In the genomic region with DNA sequence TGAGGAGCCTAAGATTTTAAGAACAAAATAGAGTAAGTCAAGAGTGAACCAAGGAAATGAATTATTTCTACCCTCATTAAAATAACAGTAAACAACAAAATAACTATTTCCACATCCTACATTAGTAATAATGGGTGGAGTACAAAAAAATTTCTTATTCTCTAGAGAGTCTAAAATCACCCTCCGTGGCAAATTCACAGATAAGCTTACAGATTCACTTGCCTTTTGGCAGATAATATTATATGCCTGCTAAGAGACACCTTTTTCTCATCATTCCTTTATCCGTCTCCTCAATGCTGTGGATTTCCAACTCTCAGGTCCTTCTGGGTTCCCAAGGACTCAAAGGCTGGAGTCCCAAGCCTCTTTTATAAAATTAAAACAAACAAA, we compare ENCODE assay signal across 24 cellular contexts. TPM values are rescaled to one million over a fixed set of nuclear protein-coding genes. Genes with fewer than 3 reads are reported as not detected.
DNase-seq lines count a peak whose midpoint lies in the region; ATAC-seq and TF ChIP-seq lines count a peak whose summit lies in the region.
"Had no signal": no experiment of that assay in that cellular context is flagged by ENCODE, and none has a peak within 500 bp of the region (broad histone marks: within the 10 kb centered on the region; RNA-seq: fewer than 3 reads in every experiment).

No MANE protein-coding gene starts in this region.

- H3K4me2 ChIP-seq in SU-DHL-6 (ENCODE audit: low read depth, low read length, poor library complexity, severe bottlenecking) = peak overlapping the region; percentile 81

- H3K9me3 Mint-ChIP-seq in stimulated activated naive CD8-positive, alpha-beta T cell treated with anti-CD3 and anti-CD28 coated beads, Interleukin-15, Interleukin-2, amounts not matched to agents 100 ng/mL and 50 ng/mL, for 24 hours = no peaks in the 10 kb centered on the region
- peaks cover 0 to 1% (median 0%) of the 10 kb centered on the region in 11 donors for H3K9me3 Mint-ChIP-seq in naive thymus-derived CD4-positive, alpha-beta T cell
- H3K9me3 Mint-ChIP-seq: activated naive CD4-positive, alpha-beta T cell treated with anti-CD3 and anti-CD28 coated beads, Interleukin-2, amount 50 U/mL, for 72 hours; effector memory CD8-positive, alpha-beta T cell had no signal

- peak overlapping the region; percentile 11 for H3K27ac Mint-ChIP-seq in stimulated activated naive CD8-positive, alpha-beta T cell treated with anti-CD3 and anti-CD28 coated beads, Interleukin-15, Interleukin-2, amounts not matched to agents 100 ng/mL and 50 ng/mL, for 24 hours
- H3K27ac Mint-ChIP-seq in naive thymus-derived CD4-positive, alpha-beta T cell = peak overlapping the region in 5 of 9 donors; percentile 23 to 100 (median 79)

- no peaks in the 10 kb centered on the region for H3K27me3 ChIP-seq in SU-DHL-6 (ENCODE audit: low read length)
- H3K27me3 ChIP-seq in naive thymus-derived CD4-positive, alpha-beta T cell (ENCODE audit: control insufficient read depth in 2 of 2, insufficient read depth in 2 of 2, low read length in 2 of 2) = no peaks in the 10 kb centered on the region
- H3K27me3 ChIP-seq: stomach, transverse colon had no signal

- H3K4me3 ChIP-seq in SU-DHL-6 (ENCODE audit: insufficient read depth, low read length, poor library complexity, severe bottlenecking) = no peak overlapping the region
- no peak overlapping the region for H3K4me3 ChIP-seq in naive thymus-derived CD4-positive, alpha-beta T cell (ENCODE audit: low read length)
- H3K4me3 ChIP-seq: lung, transverse colon had no signal

- CTCF ChIA-PET in naive thymus-derived CD4-positive, alpha-beta T cell (lab: Charles Lee) = interaction anchor here (0.6 to 1.3 kb wide), 3 partner anchors 9 to 836 kb away, joined by 3 to 7 read pairs (median 3); no protein-coding TSS in a partner anchor

- ATAC-seq in stimulated activated naive CD8-positive, alpha-beta T cell treated with anti-CD3 and anti-CD28 coated beads, Interleukin-15, Interleukin-2, amounts not matched to agents 100 U/mL and 50 U/mL, for 24 hours = no peak
- ATAC-seq in naive thymus-derived CD4-positive, alpha-beta T cell = no peak
- no peak for ATAC-seq in HG03139 (IDR thresholded peaks at IDR 0.05; ENCODE audit: unreplicated experiment)
- ATAC-seq in HG02623 (IDR thresholded peaks at IDR 0.05; ENCODE audit: unreplicated experiment) = no peak
- ATAC-seq: activated naive CD4-positive, alpha-beta T cell treated with anti-CD3 and anti-CD28 coated beads, Interleukin-2, amount 50 U/mL, for 72 hours; effector memory CD8-positive, alpha-beta T cell; Right ventricle myocardium inferior; sciatic nerve; WTC11 had no signal

- no peaks in the 10 kb centered on the region for H3K9me2 ChIP-seq in SU-DHL-6 (replicated peaks; ENCODE audit: insufficient read depth, low read length)

- peaks cover 15% of the 10 kb centered on the region for H3K36me3 Mint-ChIP-seq in stimulated activated naive CD8-positive, alpha-beta T cell treated with anti-CD3 and anti-CD28 coated beads, Interleukin-15, Interleukin-2, amounts not matched to agents 100 ng/mL and 50 ng/mL, for 24 hours (ENCODE audit: low read depth)
- peaks cover 0 to 28% (median 6%) of the 10 kb centered on the region in 5 donors for H3K36me3 Mint-ChIP-seq in naive thymus-derived CD4-positive, alpha-beta T cell

- H3K36me3 ChIP-seq in SU-DHL-6 (ENCODE audit: low read length) = peaks cover 1% of the 10 kb centered on the region; the same call in 1 of the 2 replicates
- peaks cover 0 to 7% (median under 1%) of the 10 kb centered on the region in 3 experiments for H3K36me3 ChIP-seq in naive thymus-derived CD4-positive, alpha-beta T cell (ENCODE audit: control insufficient read depth in 2 of 3, insufficient read depth in 3 of 3, low read length in 3 of 3)
- H3K36me3 ChIP-seq: transverse colon had no signal

- peak overlapping the region; percentile 32 for H3K4me3 Mint-ChIP-seq in stimulated activated naive CD8-positive, alpha-beta T cell treated with anti-CD3 and anti-CD28 coated beads, Interleukin-15, Interleukin-2, amounts not matched to agents 100 ng/mL and 50 ng/mL, for 24 hours
- peak overlapping the region in 3 of 10 donors; percentile 86 to 90 (median 88) for H3K4me3 Mint-ChIP-seq in naive thymus-derived CD4-positive, alpha-beta T cell

- H3F3A ChIP-seq in SU-DHL-6 (ENCODE audit: insufficient read depth) = peaks cover 10% of the 10 kb centered on the region

- intact Hi-C loops in naive thymus-derived CD4-positive, alpha-beta T cell (cut with micrococcal nuclease) = loop anchor here (5.0 to 10.0 kb wide), 3 partner anchors 606 to 1644 kb away; a partner anchor contains a TSS

- DNase-seq in stimulated activated naive CD8-positive, alpha-beta T cell treated with anti-CD3 and anti-CD28 coated beads, Interleukin-15, Interleukin-2, amounts not matched to agents 100 U/mL and 50 U/mL, for 24 hours = no peak
- DNase-seq in naive thymus-derived CD4-positive, alpha-beta T cell = no peak
- no peak for DNase-seq in iPS-NIHi7 (ENCODE audit: extremely low spot score)
- no peak for DNase-seq in NCI-H526 treated with DMSO at 0.1 percent for 48 hours (lab: John Stamatoyannopoulos, UW)
- DNase-seq: activated CD4-positive, alpha-beta T cell treated with anti-CD3 and anti-CD28 coated beads, Interleukin-2, amount 50 U/mL, for 4 hours; cortex of kidney; effector memory CD8-positive, alpha-beta T cell; head of caudate nucleus; KG1; MV-4-11; NCI-H146; stomach; T-helper 9 cell; transverse colon had no signal

- H3K27me3 Mint-ChIP-seq in stimulated activated naive CD8-positive, alpha-beta T cell treated with anti-CD3 and anti-CD28 coated beads, Interleukin-15, Interleukin-2, amounts not matched to agents 100 ng/mL and 50 ng/mL, for 24 hours = no peaks in the 10 kb centered on the region
- no peaks in the 10 kb centered on the region for H3K27me3 Mint-ChIP-seq in naive thymus-derived CD4-positive, alpha-beta T cell
- H3K27me3 Mint-ChIP-seq: effector memory CD8-positive, alpha-beta T cell; progenitor cell of endocrine pancreas had no signal

- peak overlapping the region; percentile 25; the same call in 1 of the 2 replicates for H3K27ac ChIP-seq in SU-DHL-6 (ENCODE audit: low read depth, low read length)
- H3K27ac ChIP-seq in naive thymus-derived CD4-positive, alpha-beta T cell (ENCODE audit: low read depth, low read length) = no peak overlapping the region
- H3K27ac ChIP-seq: transverse colon had no signal

- H3K9ac ChIP-seq in SU-DHL-6 (ENCODE audit: low read length) = no peak overlapping the region; the same call in 1 of the 2 replicates

- H3K9me3 ChIP-seq in SU-DHL-6 (ENCODE audit: insufficient read depth, low read length) = no peaks in the 10 kb centered on the region
- H3K9me3 ChIP-seq in naive thymus-derived CD4-positive, alpha-beta T cell (ENCODE audit: control insufficient read depth in 2 of 3, low read length in 3 of 3) = no peaks in the 10 kb centered on the region
- H3K9me3 ChIP-seq: stomach, transverse colon had no signal

- H3K4me1 Mint-ChIP-seq in stimulated activated naive CD8-positive, alpha-beta T cell treated with anti-CD3 and anti-CD28 coated beads, Interleukin-15, Interleukin-2, amounts not matched to agents 100 ng/mL and 50 ng/mL, for 24 hours (ENCODE audit: low read depth) = peaks cover 73% of the 10 kb centered on the region
- H3K4me1 Mint-ChIP-seq in naive thymus-derived CD4-positive, alpha-beta T cell = peaks cover 40 to 73% (median 71%) of the 10 kb centered on the region in 7 donors

- TF ChIP-seq CTCF in SU-DHL-6 (IDR thresholded peaks at IDR 0.05; ENCODE audit: insufficient read depth, low read length, poor library complexity, severe bottlenecking) = no peak

- peaks cover 34 to 42% of the 10 kb centered on the region in 2 donors for H3K4me1 ChIP-seq in naive thymus-derived CD4-positive, alpha-beta T cell (ENCODE audit: control insufficient read depth in 2 of 2, insufficient read depth in 2 of 2, low read length in 2 of 2)

- H3K79me2 ChIP-seq in SU-DHL-6 (ENCODE audit: insufficient read depth, low read length) = peaks cover 42% of the 10 kb centered on the region

- peaks cover 6% of the 10 kb centered on the region; the same call in 1 of the 2 replicates for H4K20me1 ChIP-seq in SU-DHL-6 (ENCODE audit: low read depth, low read length)

- H2AFZ ChIP-seq in SU-DHL-6 (ENCODE audit: low read depth, low read length, severe bottlenecking) = no peak overlapping the region

- POLR2A ChIA-PET in naive thymus-derived CD4-positive, alpha-beta T cell (lab: Charles Lee) = interaction anchor here (0.9 to 1.3 kb wide), 3 partner anchors 12 to 98 kb away, joined by 3 to 6 read pairs (median 5); no protein-coding TSS in a partner anchor

RNA-seq across cellular contexts. Expression of a gene that starts 2.2 kb away (rescaled TPM):
- total RNA-seq in naive thymus-derived CD4-positive, alpha-beta T cell = 100 to 1,000 TPM in 4 of 5 experiments, 10 to 100 TPM in 1; 46.0 to 156 (median 117) TPM
- 10 to 100 TPM; 50.0 to 63.3 TPM for polyA plus RNA-seq in naive thymus-derived CD4-positive, alpha-beta T cell
